Comparison of ENCODE assay signal across 17 cellular contexts in the genomic region with DNA sequence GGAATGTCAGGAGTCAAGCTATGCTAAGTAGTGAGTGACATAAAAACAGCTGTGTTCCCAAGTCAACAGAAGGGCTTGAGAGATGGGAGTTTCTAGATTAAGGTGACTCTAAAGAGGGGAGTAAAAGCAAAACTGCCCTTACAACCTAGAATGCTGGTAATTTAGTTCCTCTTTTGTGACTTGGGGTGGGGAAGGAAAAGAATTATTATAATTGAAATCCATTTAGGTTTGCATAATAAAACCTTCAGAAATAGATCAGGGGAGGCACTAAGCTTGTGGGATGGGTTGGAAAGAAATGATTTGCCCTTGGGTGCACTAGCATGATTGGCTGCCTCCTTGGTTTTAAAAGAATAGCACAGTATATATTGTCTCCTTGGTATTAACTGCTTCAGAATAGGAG.
DNase-seq lines count a peak whose midpoint lies in the region; ATAC-seq and TF ChIP-seq lines count a peak whose summit lies in the region.
"Had no signal": no experiment of that assay in that cellular context is flagged by ENCODE, and none has a peak within 500 bp of the region (broad histone marks: within the 10 kb centered on the region; RNA-seq: fewer than 3 reads in every experiment).

No MANE protein-coding gene starts in this region.

- H3K27me3 Mint-ChIP-seq in stimulated activated naive B cell treated with anti-CD40 and anti-IgM and Interleukin-4, amounts not matched to agents 10 μg/mL and 1 μg/mL and 100 μg/mL, for 72 hours: no peaks in the 10 kb centered on the region

- no peaks in the 10 kb centered on the region for H3K79me2 ChIP-seq in OCI-LY1 (ENCODE audit: insufficient read depth, low read length)

- DNase-seq in Kasumi-1 (lab: John Stamatoyannopoulos, UW): peak; percentile 9 to 50
- DNase-seq in caudate nucleus (lab: John Stamatoyannopoulos, UW): peak in 2 of 61 donors; percentile 8 to 52
- no peak for DNase-seq in stimulated activated naive B cell treated with anti-CD40 and anti-IgM and Interleukin-4, amounts not matched to agents 10 μg/mL and 1 μg/mL and 100 μg/mL, for 72 hours
- DNase-seq in NCI-H524 treated with DMSO at 0.1 percent for 48 hours (lab: John Stamatoyannopoulos, UW): no peak
- no peak for DNase-seq in NK-92 (lab: John Stamatoyannopoulos, UW; ENCODE audit: unreplicated experiment)
- no peak for DNase-seq in DMS53 treated with DMSO at 0.1 percent for 48 hours (lab: John Stamatoyannopoulos, UW; ENCODE audit: unreplicated experiment)
- no peak for DNase-seq in stimulated activated effector memory CD8-positive, alpha-beta T cell treated with anti-CD3 and anti-CD28 coated beads, Interleukin-12 subunit alpha, Interleukin-12 subunit beta, amount 100 ng/mL, for 72 hours (ENCODE audit: low spot score in 2 of 2)
- DNase-seq: ACHN; CD8-positive, alpha-beta T cell; GOT3; NCI-H1417; NCI-H1930; NCI-H2171; NCI-H82; PC-3 had no signal

- H3K27me3 ChIP-seq in OCI-LY1 (ENCODE audit: insufficient read depth, low read length): no peaks in the 10 kb centered on the region

- no peak for ATAC-seq in stimulated activated naive B cell treated with anti-CD40 and anti-IgM and Interleukin-4, amounts not matched to agents 10 μg/mL and 1 μg/mL and 100 μg/mL, for 72 hours (replicated peaks)
- no peak for ATAC-seq in stimulated activated effector memory CD8-positive, alpha-beta T cell treated with anti-CD3 and anti-CD28 coated beads, Interleukin-12 subunit alpha, Interleukin-12 subunit beta, amount 100 ng/mL, for 72 hours
- ATAC-seq: CD8-positive, alpha-beta T cell; K562; PC-3 had no signal

- TF ChIP-seq CTCF in OCI-LY1 (IDR thresholded peaks at IDR 0.05; ENCODE audit: low read length): no peak

- H3F3A ChIP-seq in OCI-LY1 (ENCODE audit: insufficient read depth, low read length): no peaks in the 10 kb centered on the region

- no peak overlapping the region for H3K4me2 ChIP-seq in OCI-LY1 (ENCODE audit: low read length)

- no peak overlapping the region for H3K4me3 Mint-ChIP-seq in stimulated activated naive B cell treated with anti-CD40 and anti-IgM and Interleukin-4, amounts not matched to agents 10 μg/mL and 1 μg/mL and 100 μg/mL, for 72 hours
- H3K4me3 Mint-ChIP-seq in stimulated activated effector memory CD8-positive, alpha-beta T cell treated with anti-CD3 and anti-CD28 coated beads, Interleukin-12 subunit alpha, Interleukin-12 subunit beta, amount 100 ng/mL, for 72 hours: no peak overlapping the region
- H3K4me3 Mint-ChIP-seq: CD8-positive, alpha-beta T cell had no signal

- H3K9me2 ChIP-seq in OCI-LY1 (ENCODE audit: low read depth, low read length): no peaks in the 10 kb centered on the region

- H3K36me3 ChIP-seq in OCI-LY1 (ENCODE audit: insufficient read depth, low read length): peaks cover 28% of the 10 kb centered on the region; the same call in 1 of the 2 replicates

- H3K9me3 ChIP-seq in OCI-LY1 (ENCODE audit: low read length): no peaks in the 10 kb centered on the region

- peaks cover 65 to 78% of the 10 kb centered on the region in 2 donors for H3K36me3 Mint-ChIP-seq in stimulated activated naive B cell treated with anti-CD40 and anti-IgM and Interleukin-4, amounts not matched to agents 10 μg/mL and 1 μg/mL and 100 μg/mL, for 72 hours
- H3K36me3 Mint-ChIP-seq in stimulated activated effector memory CD8-positive, alpha-beta T cell treated with anti-CD3 and anti-CD28 coated beads, Interleukin-12 subunit alpha, Interleukin-12 subunit beta, amount 100 ng/mL, for 72 hours: peaks cover 37% of the 10 kb centered on the region

- peaks cover 0 to 4% of the 10 kb centered on the region in 2 donors for H3K9me3 Mint-ChIP-seq in stimulated activated naive B cell treated with anti-CD40 and anti-IgM and Interleukin-4, amounts not matched to agents 10 μg/mL and 1 μg/mL and 100 μg/mL, for 72 hours
- H3K9me3 Mint-ChIP-seq in stimulated activated effector memory CD8-positive, alpha-beta T cell treated with anti-CD3 and anti-CD28 coated beads, Interleukin-12 subunit alpha, Interleukin-12 subunit beta, amount 100 ng/mL, for 72 hours: no peaks in the 10 kb centered on the region
- H3K9me3 Mint-ChIP-seq: CD8-positive, alpha-beta T cell had no signal

- H2AFZ ChIP-seq in OCI-LY1 (ENCODE audit: low read length): no peak overlapping the region

- peak overlapping the region; percentile 99 for H3K27ac Mint-ChIP-seq in stimulated activated naive B cell treated with anti-CD40 and anti-IgM and Interleukin-4, amounts not matched to agents 10 μg/mL and 1 μg/mL and 100 μg/mL, for 72 hours
- no peak overlapping the region for H3K27ac Mint-ChIP-seq in stimulated activated effector memory CD8-positive, alpha-beta T cell treated with anti-CD3 and anti-CD28 coated beads, Interleukin-12 subunit alpha, Interleukin-12 subunit beta, amount 100 ng/mL, for 72 hours
- H3K27ac Mint-ChIP-seq: CD8-positive, alpha-beta T cell had no signal

- no peak overlapping the region for H3K4me3 ChIP-seq in OCI-LY1 (ENCODE audit: low read depth, low read length, poor library complexity, severe bottlenecking)
- H3K4me3 ChIP-seq: K562 had no signal

- no peaks in the 10 kb centered on the region for H4K20me1 ChIP-seq in OCI-LY1 (ENCODE audit: insufficient read depth, low read length)

- H3K27ac ChIP-seq in OCI-LY1 (ENCODE audit: low read depth, low read length, poor library complexity, severe bottlenecking): peak overlapping the region; percentile 99
- peak overlapping the region; percentile 78 for H3K27ac ChIP-seq in caudate nucleus (ENCODE audit: low read depth, low read length)

- H3K4me1 ChIP-seq in OCI-LY1 (ENCODE audit: insufficient read depth, low read length, severe bottlenecking): peaks cover 53% of the 10 kb centered on the region

- peaks cover 62 to 79% of the 10 kb centered on the region in 2 donors for H3K4me1 Mint-ChIP-seq in stimulated activated naive B cell treated with anti-CD40 and anti-IgM and Interleukin-4, amounts not matched to agents 10 μg/mL and 1 μg/mL and 100 μg/mL, for 72 hours
- H3K4me1 Mint-ChIP-seq in stimulated activated effector memory CD8-positive, alpha-beta T cell treated with anti-CD3 and anti-CD28 coated beads, Interleukin-12 subunit alpha, Interleukin-12 subunit beta, amount 100 ng/mL, for 72 hours: peaks cover 2% of the 10 kb centered on the region

- H3K9ac ChIP-seq in OCI-LY1 (ENCODE audit: low read length): no peak overlapping the region

Comparison
In these comparisons a context has a peak if more than half of its experiments do, and no peak if none do; other contexts are left out.
1. DNase-seq: peak in Kasumi-1 (2 of 2); none in stimulated activated naive B cell treated with anti-CD40 and anti-IgM and Interleukin-4, amounts not matched to agents 10 μg/mL and 1 μg/mL and 100 μg/mL, for 72 hours (single experiment), NCI-H524 treated with DMSO at 0.1 percent for 48 hours (single experiment), NK-92 (single experiment), DMS53 treated with DMSO at 0.1 percent for 48 hours (single experiment) and stimulated activated effector memory CD8-positive, alpha-beta T cell treated with anti-CD3 and anti-CD28 coated beads, Interleukin-12 subunit alpha, Interleukin-12 subunit beta, amount 100 ng/mL, for 72 hours (0 of 2).